Comparison of ENCODE assay signal across 8 cellular contexts in genomic region chr16:85173981-85174751, GRCh38.
DNase-seq lines count a peak whose midpoint lies in the region; ATAC-seq and TF ChIP-seq lines count a peak whose summit lies in the region.

No MANE protein-coding gene starts in this region.

- intact Hi-C loops in OCI-LY7 (cut with micrococcal nuclease; ENCODE audit: unreplicated experiment): no loop called here

- H3K9me3 Mint-ChIP-seq in endothelial cell (ENCODE audit: unreplicated experiment) (no peaks in the 10 kb centered on the region), osteocyte (ENCODE audit: unreplicated experiment) (no peaks in the 10 kb centered on the region)

- no peak overlapping the region for H3K27ac ChIP-seq in OCI-LY7 (ENCODE audit: low read depth, low read length, poor library complexity, severe bottlenecking)

- peaks cover 33% of the 10 kb centered on the region for H3K27me3 Mint-ChIP-seq in endothelial cell (ENCODE audit: unreplicated experiment)
- H3K27me3 Mint-ChIP-seq in osteocyte (ENCODE audit: unreplicated experiment): no peaks in the 10 kb centered on the region

- no TSS peak for BruUV-seq in OCI-LY7 (replicated peaks; lab: Mats Ljungman, UMichigan)

- H3K27ac Mint-ChIP-seq in endothelial cell (ENCODE audit: unreplicated experiment): peak overlapping the region; percentile 98
- H3K27ac Mint-ChIP-seq in osteocyte (ENCODE audit: unreplicated experiment): peak overlapping the region; percentile 75

- no peak for ATAC-seq in GM19328 (IDR thresholded peaks at IDR 0.05; ENCODE audit: unreplicated experiment)

- H2AFZ ChIP-seq in OCI-LY7 (ENCODE audit: low read length): no peak overlapping the region

- TF ChIP-seq CTCF in endothelial cell (IDR thresholded peaks at IDR 0.05; ENCODE audit: unreplicated experiment) (no peak), osteocyte (IDR thresholded peaks at IDR 0.05) (no peak), OCI-LY7 (conservative IDR thresholded peaks at IDR 0.05; ENCODE audit: low read length) (no peak)

- no peaks in the 10 kb centered on the region for H3K9me3 ChIP-seq in OCI-LY7 (ENCODE audit: low read length)

- H3K4me1 Mint-ChIP-seq in endothelial cell (ENCODE audit: unreplicated experiment) (peaks cover 58% of the 10 kb centered on the region), osteocyte (ENCODE audit: unreplicated experiment) (peaks cover 60% of the 10 kb centered on the region)

- no peaks in the 10 kb centered on the region for H3K4me1 ChIP-seq in OCI-LY7 (ENCODE audit: insufficient read depth, low read length, poor library complexity, severe bottlenecking)

- H3K36me3 Mint-ChIP-seq in endothelial cell (ENCODE audit: low read depth, unreplicated experiment): peaks cover 4% of the 10 kb centered on the region
- H3K36me3 Mint-ChIP-seq in osteocyte (ENCODE audit: unreplicated experiment): no peaks in the 10 kb centered on the region

- no peaks in the 10 kb centered on the region for H3K79me2 ChIP-seq in OCI-LY7 (ENCODE audit: insufficient read depth, low read depth, low read length)

- H4K20me1 ChIP-seq in OCI-LY7 (ENCODE audit: insufficient read depth, low read length): no peaks in the 10 kb centered on the region

- H3K9me2 ChIP-seq in OCI-LY7 (ENCODE audit: insufficient read depth, low read length): no peaks in the 10 kb centered on the region

- no peak overlapping the region for H3K4me2 ChIP-seq in OCI-LY7 (ENCODE audit: low read length)

- DNase-seq in DMS53 treated with DMSO at 0.1 percent for 48 hours (lab: John Stamatoyannopoulos, UW; ENCODE audit: unreplicated experiment) (peak; percentile 26), NCI-H2171 treated with DMSO at 0.1 percent for 48 hours (lab: John Stamatoyannopoulos, UW) (peak; percentile 77), endothelial cell (ENCODE audit: low spot score) (no peak), osteocyte (ENCODE audit: extremely low spot score, unreplicated experiment) (no peak), NK-92 (lab: John Stamatoyannopoulos, UW; ENCODE audit: unreplicated experiment) (no peak), OCI-LY7 (ENCODE audit: low spot score) (no peak)
- no peak for DNase-seq in activated CD4-positive, alpha-beta T cell treated with anti-CD3 and anti-CD28 coated beads, Interleukin-2, amount 50 U/mL, for 1 hour

- H3K4me3 ChIP-seq in OCI-LY7 (ENCODE audit: low read depth, low read length, poor library complexity, severe bottlenecking): no peak overlapping the region

- POLR2A ChIA-PET in OCI-LY7 (lab: Charles Lee): no interaction called here

- H3K4me3 Mint-ChIP-seq in endothelial cell (ENCODE audit: unreplicated experiment): peak overlapping the region; percentile 76
- peak overlapping the region; percentile 39 for H3K4me3 Mint-ChIP-seq in osteocyte (ENCODE audit: unreplicated experiment)

- CTCF ChIA-PET in OCI-LY7 (lab: Charles Lee; ENCODE audit: unreplicated experiment): no interaction called here

- H3K36me3 ChIP-seq in OCI-LY7 (ENCODE audit: insufficient read depth, low read length): no peaks in the 10 kb centered on the region

Comparison
In these comparisons a context has a peak if more than half of its experiments do, and no peak if none do; other contexts are left out.
1. DNase-seq: peak in DMS53 treated with DMSO at 0.1 percent for 48 hours (single experiment) and NCI-H2171 treated with DMSO at 0.1 percent for 48 hours (single experiment); none in endothelial cell (single experiment), osteocyte (single experiment), NK-92 (single experiment), OCI-LY7 (single experiment) and activated CD4-positive, alpha-beta T cell treated with anti-CD3 and anti-CD28 coated beads, Interleukin-2, amount 50 U/mL, for 1 hour (single experiment).